ENCODE assay signal across 10 cellular contexts in genomic region chr22:30265131-30265720, GRCh38. TPM values are rescaled to one million over a fixed set of nuclear protein-coding genes. Genes with fewer than 3 reads are reported as not detected.
DNase-seq lines count a peak whose midpoint lies in the region; ATAC-seq and TF ChIP-seq lines count a peak whose summit lies in the region.
"Had no signal": no experiment of that assay in that cellular context is flagged by ENCODE, and none has a peak within 500 bp of the region (broad histone marks: within the 10 kb centered on the region; RNA-seq: fewer than 3 reads in every experiment).

No MANE protein-coding gene starts in this region.

- H3K27me3 Mint-ChIP-seq in activated CD4-positive, alpha-beta memory T cell treated with anti-CD3 and anti-CD28 coated beads, Interleukin-2, amount 10 ng/mL, durations not matched to agents 7 days and 5 days: no peaks in the 10 kb centered on the region
- peaks cover 5% of the 10 kb centered on the region for H3K27me3 Mint-ChIP-seq in memory B cell

- peak overlapping the region; percentile 83 to 98 (median 96) for H3K9ac ChIP-seq in BLaER1 treated with 17β-estradiol and CSF1 and Interleukin-3, amounts not matched to agents 10 nM and 100 nM

- WGBS in sigmoid colon, 2 donors: 88 to 90% methylated on average over 9 of the region's 9 CpGs

- peak overlapping the region; percentile 100 for H3K27ac Mint-ChIP-seq in activated CD4-positive, alpha-beta memory T cell treated with anti-CD3 and anti-CD28 coated beads, Interleukin-2, amount 10 ng/mL, durations not matched to agents 7 days and 5 days
- peak overlapping the region; percentile 97 for H3K27ac Mint-ChIP-seq in memory B cell

- no peaks in the 10 kb centered on the region for H3K9me3 Mint-ChIP-seq in activated CD4-positive, alpha-beta memory T cell treated with anti-CD3 and anti-CD28 coated beads, Interleukin-2, amount 10 ng/mL, durations not matched to agents 7 days and 5 days
- no peaks in the 10 kb centered on the region for H3K9me3 Mint-ChIP-seq in memory B cell

- H3K4me3 Mint-ChIP-seq in activated CD4-positive, alpha-beta memory T cell treated with anti-CD3 and anti-CD28 coated beads, Interleukin-2, amount 10 ng/mL, durations not matched to agents 7 days and 5 days: peak overlapping the region; percentile 99
- peak overlapping the region; percentile 88 for H3K4me3 Mint-ChIP-seq in memory B cell

- peak overlapping the region; percentile 79 to 100 (median 99) for H3K27ac ChIP-seq in BLaER1 treated with 17β-estradiol and CSF1 and Interleukin-3, amounts not matched to agents 10 nM and 100 nM
- H3K27ac ChIP-seq in sigmoid colon: peak overlapping the region in 1 of 4 donors; percentile 62
- H3K27ac ChIP-seq: foreskin keratinocyte had no signal

- H3K4me1 Mint-ChIP-seq in activated CD4-positive, alpha-beta memory T cell treated with anti-CD3 and anti-CD28 coated beads, Interleukin-2, amount 10 ng/mL, durations not matched to agents 7 days and 5 days: peaks cover 67% of the 10 kb centered on the region
- peaks cover 26% of the 10 kb centered on the region for H3K4me1 Mint-ChIP-seq in memory B cell

- CTCF ChIA-PET in activated CD4-positive, alpha-beta memory T cell treated with anti-CD3 and anti-CD28 coated beads, Interleukin-2, amount 10 ng/mL, durations not matched to agents 7 days and 5 days (lab: Charles Lee): interaction anchor here (1.4 to 5.9 kb wide), 3 partner anchors 23 to 160 kb away, joined by 4 to 50 read pairs (median 13); partner anchors contain the start of genes CASTOR1 and RNF215
- CTCF ChIA-PET in HEK293T (lab: Yijun Ruan, JAX): interaction anchor here (1.0 to 2.8 kb wide), 3 partner anchors 9 to 62 kb away, joined by 3 to 19 read pairs (median 6); partner anchors contain the start of genes CASTOR1 and TBC1D10A

- TF ChIP-seq CTCF in GM06990 (IDR thresholded peaks at IDR 0.05; ENCODE audit: insufficient read depth, low read length, poor library complexity, severe bottlenecking) (no peak), sigmoid colon (IDR thresholded peaks at IDR 0.05) (no peak)

- H3K4me2 ChIP-seq in BLaER1 treated with 17β-estradiol and CSF1 and Interleukin-3, amounts not matched to agents 10 nM and 100 nM: peak overlapping the region; percentile 85 to 100 (median 98)

- POLR2A ChIA-PET in activated CD4-positive, alpha-beta memory T cell treated with anti-CD3 and anti-CD28 coated beads, Interleukin-2, amount 10 ng/mL, durations not matched to agents 7 days and 5 days (lab: Charles Lee): interaction anchor here (0.8 to 8.9 kb wide), 8 partner anchors 18 to 160 kb away, joined by 3 to 253 read pairs (median 10); partner anchors contain the start of genes CASTOR1, CCDC157 and SF3A1
- POLR2A ChIA-PET in HEK293T (lab: Yijun Ruan, JAX): no interaction called here

- intact Hi-C loops in sigmoid colon (cut with DNase I): no loop called here

- peaks cover 0 to 43% (median 8%) of the 10 kb centered on the region in 11 experiments; a peak in 12 of 22 replicates for H4K20me1 ChIP-seq in BLaER1 treated with 17β-estradiol and CSF1 and Interleukin-3, amounts not matched to agents 10 nM and 100 nM

- H3K36me3 ChIP-seq in BLaER1 treated with 17β-estradiol and CSF1 and Interleukin-3, amounts not matched to agents 10 nM and 100 nM: peaks cover 0 to 58% (median 47%) of the 10 kb centered on the region in 11 experiments; a peak in 20 of 22 replicates
- H3K36me3 ChIP-seq in GM06990 (ENCODE audit: control insufficient read depth, insufficient read depth, low read length) (no peaks in the 10 kb centered on the region), sigmoid colon (no peaks in the 10 kb centered on the region)
- H3K36me3 ChIP-seq: MG63 had no signal

- TF ChIP-seq POLR2A in sigmoid colon (IDR thresholded peaks at IDR 0.05): no peak

- peaks cover 75 to 89% (median 81%) of the 10 kb centered on the region in 10 experiments for H3K4me1 ChIP-seq in BLaER1 treated with 17β-estradiol and CSF1 and Interleukin-3, amounts not matched to agents 10 nM and 100 nM
- H3K4me1 ChIP-seq in sigmoid colon: peaks cover 0 to 7% (median 2%) of the 10 kb centered on the region in 4 donors

- no peak for TF ChIP-seq EP300 in sigmoid colon (IDR thresholded peaks at IDR 0.05)

- no peaks in the 10 kb centered on the region for H3K9me3 ChIP-seq in BLaER1 treated with 17β-estradiol and CSF1 and Interleukin-3, amounts not matched to agents 10 nM and 100 nM (replicated peaks in 1 of 11)
- H3K9me3 ChIP-seq in sigmoid colon: no peaks in the 10 kb centered on the region
- H3K9me3 ChIP-seq: MG63 had no signal

- H3K27me3 ChIP-seq in BLaER1 treated with 17β-estradiol and CSF1 and Interleukin-3, amounts not matched to agents 10 nM and 100 nM: no peaks in the 10 kb centered on the region
- no peaks in the 10 kb centered on the region for H3K27me3 ChIP-seq in GM06990 (replicated peaks; ENCODE audit: control insufficient read depth, insufficient read depth, low read length)
- no peaks in the 10 kb centered on the region for H3K27me3 ChIP-seq in sigmoid colon
- H3K27me3 ChIP-seq: foreskin keratinocyte, MG63 had no signal

- ATAC-seq in memory B cell (ENCODE audit: low read depth) (no peak), HG02763 (IDR thresholded peaks at IDR 0.05; ENCODE audit: unreplicated experiment) (no peak)
- ATAC-seq: foreskin keratinocyte had no signal

- peak overlapping the region; percentile 56 to 92 (median 76); a peak in 19 of 20 replicates for H3K4me3 ChIP-seq in BLaER1 treated with 17β-estradiol and CSF1 and Interleukin-3, amounts not matched to agents 10 nM and 100 nM
- H3K4me3 ChIP-seq in GM06990 (replicated peaks; ENCODE audit: low read depth, low read length) (peak overlapping the region; percentile 80; the same call in 1 of the 2 replicates), sigmoid colon (no peak overlapping the region)
- H3K4me3 ChIP-seq: MG63 had no signal

- H3K36me3 Mint-ChIP-seq in activated CD4-positive, alpha-beta memory T cell treated with anti-CD3 and anti-CD28 coated beads, Interleukin-2, amount 10 ng/mL, durations not matched to agents 7 days and 5 days (ENCODE audit: low read depth): peaks cover 76% of the 10 kb centered on the region
- no peaks in the 10 kb centered on the region for H3K36me3 Mint-ChIP-seq in memory B cell

- no peak for DNase-seq in GM06990 (ENCODE audit: extremely low read depth, insufficient read length)
- no peak for DNase-seq in activated CD4-positive, alpha-beta memory T cell treated with anti-CD3 and anti-CD28 coated beads, Interleukin-2, amount 10 ng/mL, durations not matched to agents 7 days and 5 days
- DNase-seq in memory B cell (ENCODE audit: low spot score in 2 of 2): no peak
- no peak for DNase-seq in sigmoid colon
- no peak for DNase-seq in NCI-H1092 treated with DMSO at 0.1 percent for 48 hours (lab: John Stamatoyannopoulos, UW)
- DNase-seq in HEK293T (ENCODE audit: extremely low spot score): no peak
- DNase-seq: foreskin keratinocyte, MG63 had no signal

TF ChIP-seq in HEK293T, 16 proteins besides CTCF, POLR2A, EP300 and RAD21:
- TF ChIP-seq NFRKB (IDR thresholded peaks at IDR 0.05) (no peak), FOXA1 (IDR thresholded peaks at IDR 0.05) (no peak), LEF1 (IDR thresholded peaks at IDR 0.05; ENCODE audit: borderline replicate concordance) (no peak), PKNOX1 (IDR thresholded peaks at IDR 0.05) (no peak), BHLHE40 (IDR thresholded peaks at IDR 0.05; ENCODE audit: borderline replicate concordance) (no peak), SUZ12 (IDR thresholded peaks at IDR 0.05) (no peak), FOXM1 (IDR thresholded peaks at IDR 0.05; ENCODE audit: borderline replicate concordance) (no peak), ARNT (IDR thresholded peaks at IDR 0.05) (no peak), HDGF (IDR thresholded peaks at IDR 0.05; ENCODE audit: borderline replicate concordance) (no peak), FOXK2 (IDR thresholded peaks at IDR 0.05) (no peak), L3MBTL2 (conservative IDR thresholded peaks at IDR 0.05) (no peak), TARDBP (IDR thresholded peaks at IDR 0.05) (no peak)

RNA-seq across cellular contexts. Expression of gene OSM, which starts 1.4 kb away (rescaled TPM):
- 100 to 1,000 TPM; 103 to 107 TPM for total RNA-seq in activated CD4-positive, alpha-beta memory T cell treated with anti-CD3 and anti-CD28 coated beads, Interleukin-2, amount 10 ng/mL, durations not matched to agents 7 days and 5 days
- total RNA-seq in sigmoid colon: 10 to 100 TPM in 1 of 4 donors, 1 to 10 TPM in 1, under 1 TPM in 2; 0.71 to 12.8 (median 3.5) TPM
- polyA plus RNA-seq in sigmoid colon: 1 to 10 TPM in 2 of 3 donors, under 1 TPM in 1; 0.60 to 9.9 (median 1.5) TPM
- total RNA-seq: foreskin keratinocyte had no signal
- polyA plus RNA-seq: foreskin keratinocyte had no signal

RNA-seq across cellular contexts. Expression of gene LIF, which starts 18.7 kb away (rescaled TPM):
- total RNA-seq in activated CD4-positive, alpha-beta memory T cell treated with anti-CD3 and anti-CD28 coated beads, Interleukin-2, amount 10 ng/mL, durations not matched to agents 7 days and 5 days: 10 to 100 TPM; 94.6 to 94.8 TPM
- total RNA-seq in sigmoid colon: 1 to 10 TPM in 1 of 4 donors, under 1 TPM in 3; 0.28 to 5.8 (median 0.34) TPM
- polyA plus RNA-seq in sigmoid colon: 10 to 100 TPM in 1 of 3 donors, 1 to 10 TPM in 2; 1.6 to 10.3 (median 1.8) TPM

RNA-seq across cellular contexts. Expression of gene CASTOR1, which starts 24.1 kb away (rescaled TPM):
- total RNA-seq in activated CD4-positive, alpha-beta memory T cell treated with anti-CD3 and anti-CD28 coated beads, Interleukin-2, amount 10 ng/mL, durations not matched to agents 7 days and 5 days: 10 to 100 TPM; 14.2 to 14.6 TPM
- 10 to 100 TPM in 2 of 4 donors, 1 to 10 TPM in 2; 5.3 to 15.0 (median 10.8) TPM for total RNA-seq in sigmoid colon
- 1 to 10 TPM in 2 of 3 donors, not detected in 1; 6.4 to 8.4 TPM for polyA plus RNA-seq in sigmoid colon

Comparison
In these comparisons a context has a peak if more than half of its experiments do, and no peak if none do; other contexts are left out.
1. H3K4me3 ChIP-seq: peak in BLaER1 treated with 17β-estradiol and CSF1 and Interleukin-3, amounts not matched to agents 10 nM and 100 nM (10 of 10) and GM06990 (single experiment); none in sigmoid colon (0 of 4).
2. RNA of gene OSM, which starts 1.4 kb away (total RNA-seq): 103 to 107 TPM in activated CD4-positive, alpha-beta memory T cell treated with anti-CD3 and anti-CD28 coated beads, Interleukin-2, amount 10 ng/mL, durations not matched to agents 7 days and 5 days; 0.71 to 12.8 TPM in sigmoid colon; every median in the first group is over 4 times any median in the second.
3. RNA of gene LIF, which starts 18.7 kb away (total RNA-seq): 94.6 to 94.8 TPM in activated CD4-positive, alpha-beta memory T cell treated with anti-CD3 and anti-CD28 coated beads, Interleukin-2, amount 10 ng/mL, durations not matched to agents 7 days and 5 days; 0.28 to 5.8 TPM in sigmoid colon; every median in the first group is over 10 times any median in the second.